10 cellular contexts compared by ENCODE assay signal in genomic region chr11:93567406-93567819, GRCh38. TPM values are rescaled to one million over a fixed set of nuclear protein-coding genes. Genes with fewer than 3 reads are reported as not detected.
A peak's percentile ranks its signal among the peaks of the same experiment; 100 is the strongest.
DNase-seq lines count a peak whose midpoint lies in the region; ATAC-seq and TF ChIP-seq lines count a peak whose summit lies in the region.
"Had no signal": no experiment of that assay in that cellular context is flagged by ENCODE, and none has a peak within 500 bp of the region (broad histone marks: within the 10 kb centered on the region; RNA-seq: fewer than 3 reads in every experiment).

No MANE protein-coding gene starts in this region.

- no peaks in the 10 kb centered on the region for H3K36me3 Mint-ChIP-seq in Caco-2 (ENCODE audit: insufficient read depth, unreplicated experiment)

- intact Hi-C loops in breast epithelium (cut with DNase I; ENCODE audit: low total_unique reads) (no loop called here), left ventricle myocardium superior (cut with micrococcal nuclease) (no loop called here), sciatic nerve (cut with DNase I) (no loop called here), Caco-2 (cut with micrococcal nuclease; ENCODE audit: unreplicated experiment) (no loop called here)

- peak; percentile 99 for ATAC-seq in left ventricle myocardium superior
- ATAC-seq in sciatic nerve = peak; percentile 62
- ATAC-seq in HG03378 (IDR thresholded peaks at IDR 0.05; ENCODE audit: unreplicated experiment) = no peak

- H3K4me3 ChIP-seq in breast epithelium (no peak overlapping the region), Caco-2 (ENCODE audit: low read depth, low read length) (no peak overlapping the region)
- H3K4me3 ChIP-seq: SK-N-MC had no signal

- H3K4me1 Mint-ChIP-seq in Caco-2 (ENCODE audit: low read depth, unreplicated experiment) = peaks cover 14% of the 10 kb centered on the region

- H3K9me3 Mint-ChIP-seq in Caco-2 (ENCODE audit: unreplicated experiment) = no peaks in the 10 kb centered on the region

- H3K27me3 ChIP-seq in breast epithelium (no peaks in the 10 kb centered on the region), Caco-2 (replicated peaks; ENCODE audit: control insufficient read depth, insufficient read depth, low read length) (no peaks in the 10 kb centered on the region)

- H3K36me3 ChIP-seq in breast epithelium = no peaks in the 10 kb centered on the region
- H3K36me3 ChIP-seq in Caco-2 (ENCODE audit: control insufficient read depth, insufficient read depth, low read length) = no peaks in the 10 kb centered on the region

- BruUV-seq in Caco-2 (replicated peaks; lab: Mats Ljungman, UMichigan) = no TSS peak

- no peaks in the 10 kb centered on the region for H3K27me3 Mint-ChIP-seq in Caco-2 (ENCODE audit: insufficient read depth, unreplicated experiment)

- H3K4me3 Mint-ChIP-seq in Caco-2 (ENCODE audit: unreplicated experiment) = no peak overlapping the region

- POLR2A ChIA-PET in Caco-2 (lab: Charles Lee) = no interaction called here

- TF ChIP-seq CTCF in breast epithelium (IDR thresholded peaks at IDR 0.05) = no peak
- no peak for TF ChIP-seq CTCF in Caco-2 (IDR thresholded peaks at IDR 0.05; ENCODE audit: insufficient read depth in 1 of 2, low read depth in 1 of 2, low read length in 1 of 2, severe bottlenecking in 1 of 2, unreplicated experiment in 1 of 2)

- CTCF ChIA-PET in Caco-2 (lab: Charles Lee) = no interaction called here

- H3K4me1 ChIP-seq in breast epithelium (no peaks in the 10 kb centered on the region), Caco-2 (peaks cover 16% of the 10 kb centered on the region)

- no peak overlapping the region for H3K27ac Mint-ChIP-seq in Caco-2 (ENCODE audit: unreplicated experiment)

- peak overlapping the region in 1 of 2 donors; percentile 53 for H3K27ac ChIP-seq in breast epithelium
- H3K27ac ChIP-seq: SK-N-MC had no signal

- in situ Hi-C loops in G401 (cut with HindIII; ENCODE audit: low sequenced_read_pairs) = no loop called here

- TF ChIP-seq POLR2A in breast epithelium (IDR thresholded peaks at IDR 0.05) = no peak

- DNase-seq in G401 (ENCODE audit: low spot score) (peak; percentile 95), breast epithelium (ENCODE audit: low spot score in 2 of 2) (peak; percentile 57 to 62), left ventricle myocardium superior (peak; percentile 82), sciatic nerve (ENCODE audit: low spot score) (no peak), Caco-2 (no peak), activated gamma-delta T cell treated with Interleukin-2 at 50 U/mL for 16 hours (no peak), NCI-H2107 treated with DMSO at 0.1 percent for 48 hours (lab: John Stamatoyannopoulos, UW; ENCODE audit: unreplicated experiment) (no peak)
- DNase-seq: activated CD4-positive, alpha-beta T cell treated with anti-CD3 and anti-CD28 coated beads for 48 hours had no signal

- H3K9me3 ChIP-seq in breast epithelium (no peaks in the 10 kb centered on the region), Caco-2 (no peaks in the 10 kb centered on the region)

RNA-seq across cellular contexts. Expression of gene SMCO4, which starts 24.2 kb away (rescaled TPM):
- 7.3 TPM in 1 of 2 replicates, not detected in the other for total RNA-seq in G401 (2014; rRNA removed; shearing (Covaris generic))
- total RNA-seq in breast epithelium (10 to 100 TPM; 13.4 to 64.4 (median 21.0) TPM), left ventricle myocardium superior (50.7 TPM), sciatic nerve (12.3 TPM), Caco-2 (2022) (45.6 and 46.3 TPM in 2 replicates)

Comparison
In these comparisons a context has a peak if more than half of its experiments do, and no peak if none do; other contexts are left out.
1. DNase-seq: peak in G401 (single experiment), breast epithelium (2 of 2) and left ventricle myocardium superior (single experiment); none in sciatic nerve (single experiment), Caco-2 (0 of 2), activated gamma-delta T cell treated with Interleukin-2 at 50 U/mL for 16 hours (single experiment) and NCI-H2107 treated with DMSO at 0.1 percent for 48 hours (single experiment).